1 cellular context compared by ENCODE assay signal in the genomic region with DNA sequence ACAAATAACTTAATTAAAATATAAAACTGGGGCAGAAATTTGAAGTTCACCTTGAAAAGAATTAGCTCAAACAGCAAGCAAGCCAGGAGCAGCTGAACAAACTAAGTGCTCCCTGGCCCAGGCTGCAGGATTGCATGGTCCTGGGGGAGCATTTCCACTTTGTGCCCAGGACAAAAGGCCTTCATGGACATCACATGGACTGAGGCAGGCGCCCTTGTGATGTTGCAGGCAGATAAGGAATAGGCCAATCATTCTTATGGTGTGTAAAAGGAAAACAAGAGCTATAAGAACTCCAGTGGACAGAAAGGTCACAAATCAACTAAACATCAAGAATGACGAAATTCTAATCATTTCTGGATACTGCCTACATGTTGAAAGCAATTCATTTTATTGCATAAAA.
A peak's percentile ranks its signal among the peaks of the same experiment; 100 is the strongest.
TF ChIP-seq lines count a peak whose summit lies in the region.

No MANE protein-coding gene starts in this region.

TF ChIP-seq in HepG2, 621 proteins besides CTCF, POLR2A, EP300 and RAD21 (continues in another document):
- peak; percentile 73 for TF ChIP-seq NR2F6 (IDR thresholded peaks at IDR 0.05)
- TF ChIP-seq NR2F6 (CRISPR knock-in tag; IDR thresholded peaks at IDR 0.05) = peak; percentile 85
- TF ChIP-seq, protein P1, sequence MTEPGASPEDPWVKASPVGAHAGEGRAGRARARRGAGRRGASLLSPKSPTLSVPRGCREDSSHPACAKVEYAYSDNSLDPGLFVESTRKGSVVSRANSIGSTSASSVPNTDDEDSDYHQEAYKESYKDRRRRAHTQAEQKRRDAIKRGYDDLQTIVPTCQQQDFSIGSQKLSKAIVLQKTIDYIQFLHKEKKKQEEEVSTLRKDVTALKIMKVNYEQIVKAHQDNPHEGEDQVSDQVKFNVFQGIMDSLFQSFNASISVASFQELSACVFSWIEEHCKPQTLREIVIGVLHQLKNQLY (CRISPR knock-in tag; IDR thresholded peaks at IDR 0.05) = peak; percentile 98
- TF ChIP-seq SETDB1 (CRISPR knock-in tag; IDR thresholded peaks at IDR 0.05; ENCODE audit: borderline replicate concordance) = no peak
- peak; percentile 43; the same call in 1 of the 2 replicates for TF ChIP-seq KDM6A (CRISPR knock-in tag; IDR thresholded peaks at IDR 0.05; ENCODE audit: low read depth)
- peak; percentile 78; the same call in 1 of the 2 replicates for TF ChIP-seq FOXO1 (CRISPR knock-in tag; IDR thresholded peaks at IDR 0.05)
- TF ChIP-seq, protein P2, sequence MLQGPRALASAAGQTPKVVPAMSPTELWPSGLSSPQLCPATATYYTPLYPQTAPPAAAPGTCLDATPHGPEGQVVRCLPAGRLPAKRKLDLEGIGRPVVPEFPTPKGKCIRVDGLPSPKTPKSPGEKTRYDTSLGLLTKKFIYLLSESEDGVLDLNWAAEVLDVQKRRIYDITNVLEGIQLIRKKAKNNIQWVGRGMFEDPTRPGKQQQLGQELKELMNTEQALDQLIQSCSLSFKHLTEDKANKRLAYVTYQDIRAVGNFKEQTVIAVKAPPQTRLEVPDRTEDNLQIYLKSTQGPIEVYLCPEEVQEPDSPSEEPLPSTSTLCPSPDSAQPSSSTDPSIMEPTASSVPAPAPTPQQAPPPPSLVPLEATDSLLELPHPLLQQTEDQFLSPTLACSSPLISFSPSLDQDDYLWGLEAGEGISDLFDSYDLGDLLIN (CRISPR knock-in tag; IDR thresholded peaks at IDR 0.05; ENCODE audit: borderline replicate concordance) = no peak
- no peak for TF ChIP-seq ZNF547 (CRISPR knock-in tag; IDR thresholded peaks at IDR 0.05)
- no peak for TF ChIP-seq ZNF232 (CRISPR knock-in tag; IDR thresholded peaks at IDR 0.05; ENCODE audit: borderline replicate concordance)
- TF ChIP-seq SP5 (CRISPR knock-in tag; IDR thresholded peaks at IDR 0.05; ENCODE audit: borderline replicate concordance, low read depth) = no peak
- TF ChIP-seq, protein P3, sequence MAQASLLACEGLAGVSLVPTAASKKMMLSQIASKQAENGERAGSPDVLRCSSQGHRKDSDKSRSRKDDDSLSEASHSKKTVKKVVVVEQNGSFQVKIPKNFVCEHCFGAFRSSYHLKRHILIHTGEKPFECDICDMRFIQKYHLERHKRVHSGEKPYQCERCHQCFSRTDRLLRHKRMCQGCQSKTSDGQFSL (CRISPR knock-in tag; IDR thresholded peaks at IDR 0.05) = no peak
- no peak for TF ChIP-seq GPN1 (CRISPR knock-in tag; IDR thresholded peaks at IDR 0.05; ENCODE audit: borderline replicate concordance)
- TF ChIP-seq, protein P4, sequence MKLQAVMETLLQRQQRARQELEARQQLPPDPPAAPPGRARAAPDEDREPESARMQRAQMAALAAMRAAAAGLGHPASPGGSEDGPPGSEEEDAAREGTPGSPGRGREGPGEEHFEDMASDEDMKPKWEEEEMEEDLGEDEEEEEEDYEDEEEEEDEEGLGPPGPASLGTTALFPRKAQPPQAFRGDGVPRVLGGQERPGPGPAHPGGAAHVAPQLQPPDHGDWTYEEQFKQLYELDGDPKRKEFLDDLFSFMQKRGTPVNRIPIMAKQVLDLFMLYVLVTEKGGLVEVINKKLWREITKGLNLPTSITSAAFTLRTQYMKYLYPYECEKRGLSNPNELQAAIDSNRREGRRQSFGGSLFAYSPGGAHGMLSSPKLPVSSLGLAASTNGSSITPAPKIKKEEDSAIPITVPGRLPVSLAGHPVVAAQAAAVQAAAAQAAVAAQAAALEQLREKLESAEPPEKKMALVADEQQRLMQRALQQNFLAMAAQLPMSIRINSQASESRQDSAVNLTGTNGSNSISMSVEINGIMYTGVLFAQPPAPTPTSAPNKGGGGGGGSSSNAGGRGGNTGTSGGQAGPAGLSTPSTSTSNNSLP (IDR thresholded peaks at IDR 0.05; ENCODE audit: low read depth, low read length) = peak; percentile 73; the same call in 1 of the 2 replicates
- peak; percentile 26; the same call in 1 of the 2 replicates for TF ChIP-seq KAT8 (CRISPR knock-in tag; IDR thresholded peaks at IDR 0.05)
- TF ChIP-seq POGZ (CRISPR knock-in tag; IDR thresholded peaks at IDR 0.05) = peak; percentile 87
- TF ChIP-seq, protein P5, sequence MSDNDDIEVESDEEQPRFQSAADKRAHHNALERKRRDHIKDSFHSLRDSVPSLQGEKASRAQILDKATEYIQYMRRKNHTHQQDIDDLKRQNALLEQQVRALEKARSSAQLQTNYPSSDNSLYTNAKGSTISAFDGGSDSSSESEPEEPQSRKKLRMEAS (IDR thresholded peaks at IDR 0.05) = peak; percentile 72
- TF ChIP-seq ZFAT (CRISPR knock-in tag; conservative IDR thresholded peaks at IDR 0.05) = no peak
- TF ChIP-seq, protein P6, sequence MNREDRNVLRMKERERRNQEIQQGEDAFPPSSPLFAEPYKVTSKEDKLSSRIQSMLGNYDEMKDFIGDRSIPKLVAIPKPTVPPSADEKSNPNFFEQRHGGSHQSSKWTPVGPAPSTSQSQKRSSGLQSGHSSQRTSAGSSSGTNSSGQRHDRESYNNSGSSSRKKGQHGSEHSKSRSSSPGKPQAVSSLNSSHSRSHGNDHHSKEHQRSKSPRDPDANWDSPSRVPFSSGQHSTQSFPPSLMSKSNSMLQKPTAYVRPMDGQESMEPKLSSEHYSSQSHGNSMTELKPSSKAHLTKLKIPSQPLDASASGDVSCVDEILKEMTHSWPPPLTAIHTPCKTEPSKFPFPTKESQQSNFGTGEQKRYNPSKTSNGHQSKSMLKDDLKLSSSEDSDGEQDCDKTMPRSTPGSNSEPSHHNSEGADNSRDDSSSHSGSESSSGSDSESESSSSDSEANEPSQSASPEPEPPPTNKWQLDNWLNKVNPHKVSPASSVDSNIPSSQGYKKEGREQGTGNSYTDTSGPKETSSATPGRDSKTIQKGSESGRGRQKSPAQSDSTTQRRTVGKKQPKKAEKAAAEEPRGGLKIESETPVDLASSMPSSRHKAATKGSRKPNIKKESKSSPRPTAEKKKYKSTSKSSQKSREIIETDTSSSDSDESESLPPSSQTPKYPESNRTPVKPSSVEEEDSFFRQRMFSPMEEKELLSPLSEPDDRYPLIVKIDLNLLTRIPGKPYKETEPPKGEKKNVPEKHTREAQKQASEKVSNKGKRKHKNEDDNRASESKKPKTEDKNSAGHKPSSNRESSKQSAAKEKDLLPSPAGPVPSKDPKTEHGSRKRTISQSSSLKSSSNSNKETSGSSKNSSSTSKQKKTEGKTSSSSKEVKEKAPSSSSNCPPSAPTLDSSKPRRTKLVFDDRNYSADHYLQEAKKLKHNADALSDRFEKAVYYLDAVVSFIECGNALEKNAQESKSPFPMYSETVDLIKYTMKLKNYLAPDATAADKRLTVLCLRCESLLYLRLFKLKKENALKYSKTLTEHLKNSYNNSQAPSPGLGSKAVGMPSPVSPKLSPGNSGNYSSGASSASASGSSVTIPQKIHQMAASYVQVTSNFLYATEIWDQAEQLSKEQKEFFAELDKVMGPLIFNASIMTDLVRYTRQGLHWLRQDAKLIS (CRISPR knock-in tag; IDR thresholded peaks at IDR 0.05) = no peak
- TF ChIP-seq, protein P7, sequence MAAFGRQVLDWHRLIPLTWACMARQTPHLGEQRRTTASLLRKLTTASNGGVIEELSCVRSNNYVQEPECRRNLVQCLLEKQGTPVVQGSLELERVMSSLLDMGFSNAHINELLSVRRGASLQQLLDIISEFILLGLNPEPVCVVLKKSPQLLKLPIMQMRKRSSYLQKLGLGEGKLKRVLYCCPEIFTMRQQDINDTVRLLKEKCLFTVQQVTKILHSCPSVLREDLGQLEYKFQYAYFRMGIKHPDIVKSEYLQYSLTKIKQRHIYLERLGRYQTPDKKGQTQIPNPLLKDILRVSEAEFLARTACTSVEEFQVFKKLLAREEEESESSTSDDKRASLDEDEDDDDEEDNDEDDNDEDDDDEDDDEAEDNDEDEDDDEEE (CRISPR knock-in tag; IDR thresholded peaks at IDR 0.05) = no peak
- TF ChIP-seq HNRNPUL1 (IDR thresholded peaks at IDR 0.05; ENCODE audit: low read depth, low read length) = no peak
- 0 out of 2 replicates have a peak, but pooled peaks have one; percentile 44 for TF ChIP-seq KLF6 (CRISPR knock-in tag; IDR thresholded peaks at IDR 0.05)
- TF ChIP-seq, protein P8, sequence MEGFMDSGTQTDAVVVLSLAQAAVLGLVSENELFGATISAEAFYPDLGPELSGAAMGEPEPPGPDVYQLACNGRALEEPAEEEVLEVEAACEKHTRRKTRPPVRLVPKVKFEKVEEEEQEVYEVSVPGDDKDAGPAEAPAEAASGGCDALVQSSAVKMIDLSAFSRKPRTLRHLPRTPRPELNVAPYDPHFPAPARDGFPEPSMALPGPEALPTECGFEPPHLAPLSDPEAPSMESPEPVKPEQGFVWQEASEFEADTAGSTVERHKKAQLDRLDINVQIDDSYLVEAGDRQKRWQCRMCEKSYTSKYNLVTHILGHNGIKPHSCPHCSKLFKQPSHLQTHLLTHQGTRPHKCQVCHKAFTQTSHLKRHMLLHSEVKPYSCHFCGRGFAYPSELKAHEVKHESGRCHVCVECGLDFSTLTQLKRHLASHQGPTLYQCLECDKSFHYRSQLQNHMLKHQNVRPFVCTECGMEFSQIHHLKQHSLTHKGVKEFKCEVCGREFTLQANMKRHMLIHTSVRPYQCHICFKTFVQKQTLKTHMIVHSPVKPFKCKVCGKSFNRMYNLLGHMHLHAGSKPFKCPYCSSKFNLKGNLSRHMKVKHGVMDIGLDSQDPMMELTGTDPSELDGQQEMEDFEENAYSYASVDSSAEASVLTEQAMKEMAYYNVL (CRISPR knock-in tag; IDR thresholded peaks at IDR 0.05; ENCODE audit: borderline replicate concordance) = 0 out of 2 replicates have a peak, but pooled peaks have one; percentile 48
- TF ChIP-seq ZNF530 (CRISPR knock-in tag; IDR thresholded peaks at IDR 0.05; ENCODE audit: low read depth) = no peak
- peak; percentile 61; the same call in 1 of the 2 replicates for TF ChIP-seq BRD4 (CRISPR knock-in tag; IDR thresholded peaks at IDR 0.05)
- TF ChIP-seq ZNF180 (CRISPR knock-in tag; IDR thresholded peaks at IDR 0.05; ENCODE audit: borderline replicate concordance, low read depth) = no peak
- TF ChIP-seq, protein P9, sequence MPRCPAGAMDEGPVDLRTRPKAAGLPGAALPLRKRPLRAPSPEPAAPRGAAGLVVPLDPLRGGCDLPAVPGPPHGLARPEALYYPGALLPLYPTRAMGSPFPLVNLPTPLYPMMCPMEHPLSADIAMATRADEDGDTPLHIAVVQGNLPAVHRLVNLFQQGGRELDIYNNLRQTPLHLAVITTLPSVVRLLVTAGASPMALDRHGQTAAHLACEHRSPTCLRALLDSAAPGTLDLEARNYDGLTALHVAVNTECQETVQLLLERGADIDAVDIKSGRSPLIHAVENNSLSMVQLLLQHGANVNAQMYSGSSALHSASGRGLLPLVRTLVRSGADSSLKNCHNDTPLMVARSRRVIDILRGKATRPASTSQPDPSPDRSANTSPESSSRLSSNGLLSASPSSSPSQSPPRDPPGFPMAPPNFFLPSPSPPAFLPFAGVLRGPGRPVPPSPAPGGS (CRISPR knock-in tag; IDR thresholded peaks at IDR 0.05) = no peak
- peak; percentile 74 for TF ChIP-seq ZFX (CRISPR knock-in tag; IDR thresholded peaks at IDR 0.05; ENCODE audit: low read depth)
- TF ChIP-seq FOSL2 (CRISPR knock-in tag; IDR thresholded peaks at IDR 0.05) = peak; percentile 80
- TF ChIP-seq, protein P10, sequence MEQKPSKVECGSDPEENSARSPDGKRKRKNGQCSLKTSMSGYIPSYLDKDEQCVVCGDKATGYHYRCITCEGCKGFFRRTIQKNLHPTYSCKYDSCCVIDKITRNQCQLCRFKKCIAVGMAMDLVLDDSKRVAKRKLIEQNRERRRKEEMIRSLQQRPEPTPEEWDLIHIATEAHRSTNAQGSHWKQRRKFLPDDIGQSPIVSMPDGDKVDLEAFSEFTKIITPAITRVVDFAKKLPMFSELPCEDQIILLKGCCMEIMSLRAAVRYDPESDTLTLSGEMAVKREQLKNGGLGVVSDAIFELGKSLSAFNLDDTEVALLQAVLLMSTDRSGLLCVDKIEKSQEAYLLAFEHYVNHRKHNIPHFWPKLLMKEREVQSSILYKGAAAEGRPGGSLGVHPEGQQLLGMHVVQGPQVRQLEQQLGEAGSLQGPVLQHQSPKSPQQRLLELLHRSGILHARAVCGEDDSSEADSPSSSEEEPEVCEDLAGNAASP (CRISPR knock-in tag; IDR thresholded peaks at IDR 0.05; ENCODE audit: borderline replicate concordance) = peak; percentile 71; the same call in 1 of the 2 replicates
- TF ChIP-seq, protein P11, sequence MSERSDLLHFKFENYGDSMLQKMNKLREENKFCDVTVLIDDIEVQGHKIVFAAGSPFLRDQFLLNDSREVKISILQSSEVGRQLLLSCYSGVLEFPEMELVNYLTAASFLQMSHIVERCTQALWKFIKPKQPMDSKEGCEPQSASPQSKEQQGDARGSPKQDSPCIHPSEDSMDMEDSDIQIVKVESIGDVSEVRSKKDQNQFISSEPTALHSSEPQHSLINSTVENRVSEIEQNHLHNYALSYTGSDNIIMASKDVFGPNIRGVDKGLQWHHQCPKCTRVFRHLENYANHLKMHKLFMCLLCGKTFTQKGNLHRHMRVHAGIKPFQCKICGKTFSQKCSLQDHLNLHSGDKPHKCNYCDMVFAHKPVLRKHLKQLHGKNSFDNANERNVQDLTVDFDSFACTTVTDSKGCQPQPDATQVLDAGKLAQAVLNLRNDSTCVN (CRISPR knock-in tag; IDR thresholded peaks at IDR 0.05; ENCODE audit: borderline replicate concordance) = peak; percentile 67; the same call in 1 of the 2 replicates
- no peak for TF ChIP-seq IKZF1 (IDR thresholded peaks at IDR 0.05)
- TF ChIP-seq, protein P12, sequence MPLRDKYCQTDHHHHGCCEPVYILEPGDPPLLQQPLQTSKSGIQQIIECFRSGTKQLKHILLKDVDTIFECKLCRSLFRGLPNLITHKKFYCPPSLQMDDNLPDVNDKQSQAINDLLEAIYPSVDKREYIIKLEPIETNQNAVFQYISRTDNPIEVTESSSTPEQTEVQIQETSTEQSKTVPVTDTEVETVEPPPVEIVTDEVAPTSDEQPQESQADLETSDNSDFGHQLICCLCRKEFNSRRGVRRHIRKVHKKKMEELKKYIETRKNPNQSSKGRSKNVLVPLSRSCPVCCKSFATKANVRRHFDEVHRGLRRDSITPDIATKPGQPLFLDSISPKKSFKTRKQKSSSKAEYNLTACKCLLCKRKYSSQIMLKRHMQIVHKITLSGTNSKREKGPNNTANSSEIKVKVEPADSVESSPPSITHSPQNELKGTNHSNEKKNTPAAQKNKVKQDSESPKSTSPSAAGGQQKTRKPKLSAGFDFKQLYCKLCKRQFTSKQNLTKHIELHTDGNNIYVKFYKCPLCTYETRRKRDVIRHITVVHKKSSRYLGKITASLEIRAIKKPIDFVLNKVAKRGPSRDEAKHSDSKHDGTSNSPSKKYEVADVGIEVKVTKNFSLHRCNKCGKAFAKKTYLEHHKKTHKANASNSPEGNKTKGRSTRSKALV (CRISPR knock-in tag; IDR thresholded peaks at IDR 0.05) = no peak
- 0 out of 2 replicates have a peak, but pooled peaks have one; percentile 26 for TF ChIP-seq ZMYM3 (CRISPR knock-in tag; IDR thresholded peaks at IDR 0.05)
- no peak for TF ChIP-seq ZNF558 (CRISPR knock-in tag; IDR thresholded peaks at IDR 0.05; ENCODE audit: borderline replicate concordance)
- no peak for TF ChIP-seq KAT7 (CRISPR knock-in tag; IDR thresholded peaks at IDR 0.05; ENCODE audit: borderline replicate concordance)
- 0 out of 2 replicates have a peak, but pooled peaks have one; percentile 31 for TF ChIP-seq SMAD3 (CRISPR knock-in tag; IDR thresholded peaks at IDR 0.05)
- TF ChIP-seq, protein P13, sequence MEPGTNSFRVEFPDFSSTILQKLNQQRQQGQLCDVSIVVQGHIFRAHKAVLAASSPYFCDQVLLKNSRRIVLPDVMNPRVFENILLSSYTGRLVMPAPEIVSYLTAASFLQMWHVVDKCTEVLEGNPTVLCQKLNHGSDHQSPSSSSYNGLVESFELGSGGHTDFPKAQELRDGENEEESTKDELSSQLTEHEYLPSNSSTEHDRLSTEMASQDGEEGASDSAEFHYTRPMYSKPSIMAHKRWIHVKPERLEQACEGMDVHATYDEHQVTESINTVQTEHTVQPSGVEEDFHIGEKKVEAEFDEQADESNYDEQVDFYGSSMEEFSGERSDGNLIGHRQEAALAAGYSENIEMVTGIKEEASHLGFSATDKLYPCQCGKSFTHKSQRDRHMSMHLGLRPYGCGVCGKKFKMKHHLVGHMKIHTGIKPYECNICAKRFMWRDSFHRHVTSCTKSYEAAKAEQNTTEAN (CRISPR knock-in tag; conservative IDR thresholded peaks at IDR 0.05) = peak; percentile 90
- TF ChIP-seq ERF (CRISPR knock-in tag; IDR thresholded peaks at IDR 0.05) = peak; percentile 77
- TF ChIP-seq ZKSCAN8 (CRISPR knock-in tag; IDR thresholded peaks at IDR 0.05; ENCODE audit: borderline replicate concordance) = peak; percentile 45; the same call in 1 of the 2 replicates
- no peak for TF ChIP-seq MTF1 (CRISPR knock-in tag; IDR thresholded peaks at IDR 0.05)
